Comparison of ENCODE assay signal across 1 cellular context in genomic region chr11:122779047-122779629, GRCh38.
TF ChIP-seq lines count a peak whose summit lies in the region.

No MANE protein-coding gene starts in this region.

TF ChIP-seq in IMR-90, 13 proteins besides CTCF, POLR2A, EP300 and RAD21 (continued from another document):
- TF ChIP-seq, protein P1, sequence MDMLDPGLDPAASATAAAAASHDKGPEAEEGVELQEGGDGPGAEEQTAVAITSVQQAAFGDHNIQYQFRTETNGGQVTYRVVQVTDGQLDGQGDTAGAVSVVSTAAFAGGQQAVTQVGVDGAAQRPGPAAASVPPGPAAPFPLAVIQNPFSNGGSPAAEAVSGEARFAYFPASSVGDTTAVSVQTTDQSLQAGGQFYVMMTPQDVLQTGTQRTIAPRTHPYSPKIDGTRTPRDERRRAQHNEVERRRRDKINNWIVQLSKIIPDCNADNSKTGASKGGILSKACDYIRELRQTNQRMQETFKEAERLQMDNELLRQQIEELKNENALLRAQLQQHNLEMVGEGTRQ (IDR thresholded peaks at IDR 0.05; ENCODE audit: low read depth, low read length) = no peak
- no peak for TF ChIP-seq RFX5 (IDR thresholded peaks at IDR 0.05; ENCODE audit: low read depth, low read length)
- no peak for TF ChIP-seq NFE2L2 (IDR thresholded peaks at IDR 0.05; ENCODE audit: low read depth, low read length)
- no peak for TF ChIP-seq MAZ (IDR thresholded peaks at IDR 0.05; ENCODE audit: borderline replicate concordance, low read depth, low read length)
